Comparison of ENCODE assay signal across 8 cellular contexts in the genomic region with DNA sequence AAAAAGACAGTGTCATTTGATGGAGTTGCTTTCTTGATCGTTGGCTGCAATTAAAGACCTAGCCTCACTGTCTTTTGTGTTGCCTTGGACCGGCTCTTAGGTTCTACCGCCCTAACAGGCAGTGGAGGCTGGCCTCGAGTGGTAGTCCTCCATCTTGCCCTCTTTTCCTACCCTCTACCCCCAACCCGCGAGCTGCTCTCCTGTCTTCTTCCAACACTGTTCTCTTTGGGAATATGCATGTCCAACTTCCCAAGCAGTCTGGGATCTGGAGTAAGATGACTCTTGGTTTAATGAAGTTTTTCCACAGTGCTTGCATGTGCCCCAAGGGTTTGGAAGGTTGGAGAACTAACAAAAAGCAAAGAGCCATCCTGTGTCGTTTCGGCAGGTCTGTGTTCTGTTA. TPM values are rescaled to one million over a fixed set of nuclear protein-coding genes. Genes with fewer than 3 reads are reported as not detected.
DNase-seq lines count a peak whose midpoint lies in the region; ATAC-seq, FAIRE-seq and TF ChIP-seq lines count a peak whose summit lies in the region.
"Not testable (repeated sequence)": the region's sequence is repeated elsewhere in the genome, so short reads cannot be mapped to it uniquely, and the experiment has no call there.

No MANE protein-coding gene starts in this region.

- H3K27ac ChIP-seq in CD8-positive, alpha-beta memory T cell (ENCODE audit: low read depth, low read length); astrocyte (ENCODE audit: low read depth, low read length): not testable (repeated sequence)
- H3K27ac ChIP-seq in Karpas-422 (ENCODE audit: low read length) (peak overlapping the region; percentile 70), esophagus muscularis mucosa (replicated peaks in 1 of 4) (peak overlapping the region; percentile 90 to 98 (median 98))

- peak overlapping the region; percentile 82 for H3K4me2 ChIP-seq in Karpas-422 (ENCODE audit: low read depth, low read length, poor library complexity, severe bottlenecking)
- H3K4me2 ChIP-seq in astrocyte (ENCODE audit: low read length) = peak overlapping the region; percentile 88

- peaks cover 12% of the 10 kb centered on the region for H3K4me1 ChIP-seq in CD8-positive, alpha-beta memory T cell (ENCODE audit: insufficient read depth, low read length)
- H3K4me1 ChIP-seq in Karpas-422 (ENCODE audit: low read length) (peaks cover 17% of the 10 kb centered on the region), esophagus muscularis mucosa (peaks cover 21 to 36% (median 33%) of the 10 kb centered on the region in 4 donors)
- not testable (repeated sequence) for H3K4me1 ChIP-seq in astrocyte (ENCODE audit: insufficient read depth, low read length)

- H3K9me2 ChIP-seq in Karpas-422 (replicated peaks; ENCODE audit: insufficient read depth, low read length) = not testable (repeated sequence)

- TF ChIP-seq EP300 in esophagus muscularis mucosa (IDR thresholded peaks at IDR 0.05) = not testable (repeated sequence)

- not testable (repeated sequence) for H3K27me3 ChIP-seq in CD8-positive, alpha-beta memory T cell (ENCODE audit: insufficient read depth, low read length, poor library complexity, severe bottlenecking); Karpas-422 (ENCODE audit: low read length); astrocyte (ENCODE audit: insufficient read depth, low read length); esophagus muscularis mucosa

- not testable (repeated sequence) for H2AFZ ChIP-seq in Karpas-422 (ENCODE audit: low read length); astrocyte (ENCODE audit: low read depth, low read length)

- peak overlapping the region in 7 of 8 donors; percentile 71 to 95 (median 86) for H3K27ac Mint-ChIP-seq in CD8-positive, alpha-beta memory T cell
- H3K27ac Mint-ChIP-seq in activated B cell treated with CpG ODN at 0.5 μM for 24 hours (peak overlapping the region; percentile 81), type B pancreatic cell (peak overlapping the region; percentile 83)
- not testable (repeated sequence) for H3K27ac Mint-ChIP-seq in astrocyte (ENCODE audit: unreplicated experiment)

- H3K36me3 Mint-ChIP-seq in CD8-positive, alpha-beta memory T cell = peaks cover 0 to 15% (median 0%) of the 10 kb centered on the region in 3 donors
- peaks cover 14% of the 10 kb centered on the region for H3K36me3 Mint-ChIP-seq in activated B cell treated with CpG ODN at 0.5 μM for 24 hours (ENCODE audit: low read depth)
- H3K36me3 Mint-ChIP-seq in astrocyte (ENCODE audit: low read depth, unreplicated experiment); type B pancreatic cell: not testable (repeated sequence)

- H3K79me2 ChIP-seq in Karpas-422 (ENCODE audit: low read length) (peaks cover 41% of the 10 kb centered on the region), astrocyte (ENCODE audit: insufficient read depth, low read length) (peaks cover 42% of the 10 kb centered on the region)

- POLR2A ChIA-PET in CD8-positive, alpha-beta memory T cell (lab: Charles Lee); activated B cell treated with CpG ODN at 0.5 μM for 24 hours (lab: Charles Lee): not testable (repeated sequence)

- not testable (repeated sequence) for TF ChIP-seq POLR2A in esophagus muscularis mucosa (IDR thresholded peaks at IDR 0.05; ENCODE audit: low read depth)

- TF ChIP-seq CTCF in activated B cell treated with CpG ODN at 0.5 μM for 24 hours (IDR thresholded peaks at IDR 0.05); astrocyte (IDR thresholded peaks at IDR 0.05; ENCODE audit: insufficient read depth, low read depth, low read length); esophagus muscularis mucosa (IDR thresholded peaks at IDR 0.05); type B pancreatic cell (conservative IDR thresholded peaks at IDR 0.05): not testable (repeated sequence)

- intact Hi-C loops in activated B cell treated with CpG ODN at 0.5 μM for 24 hours (cut with micrococcal nuclease); esophagus muscularis mucosa (cut with DNase I); posterior vena cava (cut with DNase I): not testable (repeated sequence)

- ATAC-seq in activated B cell treated with CpG ODN at 0.5 μM for 24 hours (ENCODE audit: low read depth) = not testable (repeated sequence)

- not testable (repeated sequence) for H4K20me1 ChIP-seq in Karpas-422 (ENCODE audit: insufficient read depth, low read depth, low read length); astrocyte (ENCODE audit: insufficient read depth, low read length)

- CTCF ChIA-PET in CD8-positive, alpha-beta memory T cell (lab: Charles Lee); activated B cell treated with CpG ODN at 0.5 μM for 24 hours (lab: Charles Lee): not testable (repeated sequence)

- not testable (repeated sequence) for H3K9me3 ChIP-seq in CD8-positive, alpha-beta memory T cell (ENCODE audit: low read length); Karpas-422 (ENCODE audit: low read length); astrocyte (ENCODE audit: insufficient read depth, low read depth, low read length); esophagus muscularis mucosa

- peak overlapping the region; percentile 91 for H3K9ac ChIP-seq in Karpas-422 (ENCODE audit: low read length)
- H3K9ac ChIP-seq in astrocyte (ENCODE audit: low read length) = not testable (repeated sequence)

- WGBS in esophagus muscularis mucosa = 87% methylated on average over 8 of the region's 8 CpGs

- not testable (repeated sequence) for H3K9me3 Mint-ChIP-seq in CD8-positive, alpha-beta memory T cell; activated B cell treated with CpG ODN at 0.5 μM for 24 hours; astrocyte (ENCODE audit: unreplicated experiment); type B pancreatic cell

- H3K36me3 ChIP-seq in CD8-positive, alpha-beta memory T cell (ENCODE audit: insufficient read depth, low read length); Karpas-422 (ENCODE audit: insufficient read depth, low read length); astrocyte (ENCODE audit: insufficient read depth, low read length); esophagus muscularis mucosa: not testable (repeated sequence)

- H3K4me3 Mint-ChIP-seq in CD8-positive, alpha-beta memory T cell = peak overlapping the region; percentile 77 to 93 (median 86)
- H3K4me3 Mint-ChIP-seq in activated B cell treated with CpG ODN at 0.5 μM for 24 hours = peak overlapping the region; percentile 83
- peak overlapping the region; percentile 82 for H3K4me3 Mint-ChIP-seq in astrocyte (ENCODE audit: unreplicated experiment)
- H3K4me3 Mint-ChIP-seq in type B pancreatic cell = peak overlapping the region; percentile 88

- not testable (repeated sequence) for FAIRE-seq in astrocyte (lab: Jason Lieb, UNC)

- peaks cover 29 to 39% (median 38%) of the 10 kb centered on the region in 3 donors for H3K4me1 Mint-ChIP-seq in CD8-positive, alpha-beta memory T cell
- H3K4me1 Mint-ChIP-seq in activated B cell treated with CpG ODN at 0.5 μM for 24 hours (peaks cover 34% of the 10 kb centered on the region), astrocyte (ENCODE audit: low read depth, unreplicated experiment) (peaks cover 17% of the 10 kb centered on the region), type B pancreatic cell (ENCODE audit: unreplicated experiment) (peaks cover 21% of the 10 kb centered on the region)

- H3K4me3 ChIP-seq in CD8-positive, alpha-beta memory T cell (ENCODE audit: low read length) = not testable (repeated sequence)
- H3K4me3 ChIP-seq in Karpas-422 (ENCODE audit: low read length) = peak overlapping the region; percentile 78
- peak overlapping the region; percentile 63 for H3K4me3 ChIP-seq in astrocyte (ENCODE audit: insufficient read depth, low read depth, low read length)
- peak overlapping the region; percentile 66 to 88 (median 86) for H3K4me3 ChIP-seq in esophagus muscularis mucosa

- H3K27me3 Mint-ChIP-seq in CD8-positive, alpha-beta memory T cell; activated B cell treated with CpG ODN at 0.5 μM for 24 hours; astrocyte (ENCODE audit: low read depth, unreplicated experiment); type B pancreatic cell: not testable (repeated sequence)

- not testable (repeated sequence) for DNase-seq in CD8-positive, alpha-beta memory T cell; Karpas-422; activated B cell treated with CpG ODN at 0.5 μM for 24 hours; astrocyte (ENCODE audit: low read depth); esophagus muscularis mucosa (ENCODE audit: extremely low spot score); type B pancreatic cell (ENCODE audit: extremely low spot score, unreplicated experiment)
- DNase-seq in medulla oblongata (ENCODE audit: extremely low spot score) (peak; percentile 3), posterior vena cava (ENCODE audit: low spot score) (peak; percentile 34)

RNA-seq across cellular contexts. Expression of a gene that starts 1.5 kb away (rescaled TPM):
- total RNA-seq in CD8-positive, alpha-beta memory T cell = 10 to 100 TPM; 41.9 to 43.4 TPM
- polyA plus RNA-seq in CD8-positive, alpha-beta memory T cell = 13.3 TPM
- 48.6 and 63.3 TPM in 2 replicates for total RNA-seq in Karpas-422 (2014; rRNA removed; shearing (Covaris generic); ENCODE audit: low replicate concordance)
- total RNA-seq in activated B cell treated with CpG ODN at 0.5 μM for 24 hours (54.6 and 57.0 TPM in 2 replicates), astrocyte (53.0 and 54.2 TPM in 2 replicates), esophagus muscularis mucosa (10 to 100 TPM; 35.3 to 43.2 (median 38.3) TPM), posterior vena cava (10 to 100 TPM; 37.0 to 42.0 TPM), type B pancreatic cell (ENCODE audit: low replicate concordance) (38.1 and 53.4 TPM in 2 replicates)

RNA-seq across cellular contexts. Expression of a gene that starts 53.4 kb away (rescaled TPM):
- 10 to 100 TPM; 35.2 to 36.5 TPM for total RNA-seq in CD8-positive, alpha-beta memory T cell
- 21.4 TPM for polyA plus RNA-seq in CD8-positive, alpha-beta memory T cell
- 14.4 and 17.9 TPM in 2 replicates for total RNA-seq in Karpas-422 (2014; rRNA removed; shearing (Covaris generic); ENCODE audit: low replicate concordance)
- total RNA-seq in activated B cell treated with CpG ODN at 0.5 μM for 24 hours (21.2 and 23.1 TPM in 2 replicates), astrocyte (20.1 and 20.9 TPM in 2 replicates), esophagus muscularis mucosa (10 to 100 TPM; 12.2 to 14.3 (median 13.5) TPM), posterior vena cava (10 to 100 TPM; 12.8 to 14.9 TPM), type B pancreatic cell (ENCODE audit: low replicate concordance) (27.8 and 29.6 TPM in 2 replicates)
